23 cellular contexts compared by ENCODE assay signal in the genomic region with DNA sequence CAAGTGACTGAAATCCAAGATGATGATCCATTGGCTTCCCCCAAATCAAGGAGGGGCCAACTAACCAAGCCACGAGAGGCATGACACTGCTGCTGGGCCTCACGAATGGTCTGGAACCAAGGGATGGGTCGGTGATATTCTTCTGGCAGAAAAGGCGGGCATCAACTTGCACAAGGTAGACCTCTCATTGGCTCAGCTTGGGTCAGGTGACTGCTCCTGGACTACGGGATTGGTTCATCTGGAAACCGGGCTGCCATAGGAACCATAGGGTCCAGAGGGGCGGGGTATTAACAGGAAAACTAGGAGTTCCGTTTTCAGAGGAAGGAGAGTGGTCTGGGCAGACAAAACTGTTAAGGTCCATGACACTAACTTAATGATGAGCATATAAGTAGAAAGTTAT.
"Had no signal": no experiment of that assay in that cellular context is flagged by ENCODE, and none has a peak within 500 bp of the region (broad histone marks: within the 10 kb centered on the region; RNA-seq: fewer than 3 reads in every experiment).

No MANE protein-coding gene starts in this region.

- H3K4me1 ChIP-seq: Peyer's patch had no signal

- H3K27ac Mint-ChIP-seq: activated CD4-positive, alpha-beta memory T cell treated with anti-CD3 and anti-CD28 coated beads, Interleukin-2, amount 10 ng/mL, durations not matched to agents 7 days and 5 days; activated CD4-positive, alpha-beta T cell treated with anti-CD3 and anti-CD28 coated beads for 36 hours; activated naive CD4-positive, alpha-beta T cell treated with anti-CD3 and anti-CD28 coated beads for 36 hours; activated naive CD8-positive, alpha-beta T cell treated with anti-CD3 and anti-CD28 coated beads for 36 hours; activated T-helper 17 cell treated with anti-CD3 and anti-CD28 coated beads, Interleukin-2, amount 50 U/mL, for 72 hours; T-helper 17 cell had no signal

- H3K27me3 Mint-ChIP-seq: activated T-helper 17 cell treated with anti-CD3 and anti-CD28 coated beads, Interleukin-2, amount 50 U/mL, for 72 hours had no signal

- DNase-seq: activated CD4-positive, alpha-beta memory T cell treated with anti-CD3 and anti-CD28 coated beads, Interleukin-2, amount 10 ng/mL, durations not matched to agents 7 days and 5 days; activated CD4-positive, alpha-beta T cell treated with anti-CD3 and anti-CD28 coated beads for 36 hours; activated CD4-positive, alpha-beta T cell treated with anti-CD3 and anti-CD28 coated beads, Interleukin-2, amount 50 U/mL, for 1 hour; activated gamma-delta T cell; activated naive CD4-positive, alpha-beta T cell treated with anti-CD3 and anti-CD28 coated beads for 36 hours; activated naive CD8-positive, alpha-beta T cell treated with anti-CD3 and anti-CD28 coated beads for 36 hours; activated T-cell treated with anti-CD3 and anti-CD28 coated beads for 4 hours; activated T-cell treated with anti-CD3 and anti-CD28 coated beads, Interleukin-2, amount 50 U/mL, for 48 hours; brain microvascular endothelial cell; MM.1S; NCI-H1105 treated with DMSO at 0.1 percent for 48 hours; NCI-H1436 treated with DMSO at 0.1 percent for 48 hours; NCI-H187; NCI-H2081; NCI-H510A treated with DMSO at 0.1 percent for 48 hours; NCI-H69; Peyer's patch; SHP77 treated with DMSO at 0.1 percent for 48 hours; T-helper 17 cell; T1000 had no signal

- H3K4me3 Mint-ChIP-seq: activated CD4-positive, alpha-beta memory T cell treated with anti-CD3 and anti-CD28 coated beads, Interleukin-2, amount 10 ng/mL, durations not matched to agents 7 days and 5 days; activated CD4-positive, alpha-beta T cell treated with anti-CD3 and anti-CD28 coated beads for 36 hours; activated naive CD4-positive, alpha-beta T cell treated with anti-CD3 and anti-CD28 coated beads for 36 hours; activated naive CD8-positive, alpha-beta T cell treated with anti-CD3 and anti-CD28 coated beads for 36 hours; activated T-helper 17 cell treated with anti-CD3 and anti-CD28 coated beads, Interleukin-2, amount 50 U/mL, for 72 hours; T-helper 17 cell had no signal

- ATAC-seq: activated CD4-positive, alpha-beta T cell treated with anti-CD3 and anti-CD28 coated beads for 36 hours; activated T-helper 17 cell treated with anti-CD3 and anti-CD28 coated beads, Interleukin-2, amount 50 U/mL, for 72 hours; T-helper 17 cell had no signal

- H3K4me3 ChIP-seq: cardiac muscle cell, Peyer's patch had no signal

- H3K9me3 ChIP-seq: Peyer's patch had no signal

- H3K27me3 ChIP-seq: brain microvascular endothelial cell, Peyer's patch had no signal

- H3K9me3 Mint-ChIP-seq: activated CD4-positive, alpha-beta memory T cell treated with anti-CD3 and anti-CD28 coated beads, Interleukin-2, amount 10 ng/mL, durations not matched to agents 7 days and 5 days; activated naive CD4-positive, alpha-beta T cell treated with anti-CD3 and anti-CD28 coated beads for 36 hours; activated naive CD8-positive, alpha-beta T cell treated with anti-CD3 and anti-CD28 coated beads for 36 hours; activated T-helper 17 cell treated with anti-CD3 and anti-CD28 coated beads, Interleukin-2, amount 50 U/mL, for 72 hours had no signal

- H3K27ac ChIP-seq: brain microvascular endothelial cell, cardiac muscle cell, Peyer's patch, VCaP had no signal

- H3K4me1 Mint-ChIP-seq: activated CD4-positive, alpha-beta memory T cell treated with anti-CD3 and anti-CD28 coated beads, Interleukin-2, amount 10 ng/mL, durations not matched to agents 7 days and 5 days; activated CD4-positive, alpha-beta T cell treated with anti-CD3 and anti-CD28 coated beads for 36 hours; activated naive CD8-positive, alpha-beta T cell treated with anti-CD3 and anti-CD28 coated beads for 36 hours; activated T-helper 17 cell treated with anti-CD3 and anti-CD28 coated beads, Interleukin-2, amount 50 U/mL, for 72 hours; T-helper 17 cell had no signal

- H3K36me3 Mint-ChIP-seq: activated naive CD8-positive, alpha-beta T cell treated with anti-CD3 and anti-CD28 coated beads for 36 hours had no signal

- H3K36me3 ChIP-seq: brain microvascular endothelial cell, cardiac muscle cell, Peyer's patch had no signal
